In the genomic region with DNA sequence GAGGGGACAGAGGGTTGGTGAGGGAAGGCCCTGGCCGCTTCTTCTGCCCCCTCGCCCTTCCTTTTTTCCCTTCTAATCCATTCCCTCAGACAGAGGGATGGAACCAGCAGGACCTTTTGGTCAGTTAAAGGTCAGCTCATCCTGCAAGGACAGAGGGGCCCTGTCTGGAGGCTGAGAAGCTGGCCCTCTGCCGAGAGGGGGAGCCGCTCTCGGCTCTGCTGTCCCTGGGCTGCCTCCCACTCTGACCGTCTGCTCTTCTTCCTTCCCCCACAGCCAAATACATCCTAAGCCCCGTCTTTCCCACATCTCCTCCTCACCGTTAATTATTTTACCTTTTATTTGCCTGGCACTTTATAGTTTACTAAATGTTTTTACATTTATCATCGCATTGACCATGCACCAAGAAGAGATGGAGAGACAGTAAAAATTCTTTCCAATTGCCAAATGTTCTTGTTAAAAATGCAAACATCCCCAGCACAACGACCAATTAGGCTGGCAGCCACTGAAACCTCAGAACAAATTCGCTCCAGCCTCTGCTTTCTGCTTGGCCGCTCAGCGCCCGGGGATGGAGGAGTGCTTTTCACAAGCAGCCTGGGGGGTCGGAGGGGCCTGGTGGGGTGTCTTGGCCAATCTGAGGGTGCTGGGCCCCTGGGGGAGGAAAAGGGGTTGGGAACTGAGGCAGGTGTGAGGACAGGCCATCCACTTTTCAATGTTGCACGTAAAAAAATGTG, we compare ENCODE assay signal across 1 cellular context.
TF ChIP-seq lines count a peak whose summit lies in the region.

No MANE protein-coding gene starts in this region.

TF ChIP-seq in HepG2, 621 proteins besides CTCF, POLR2A, EP300 and RAD21:
- TF ChIP-seq NFKB2 (CRISPR knock-in tag; IDR thresholded peaks at IDR 0.05; ENCODE audit: borderline replicate concordance) (no peak), ELF3 (CRISPR knock-in tag; IDR thresholded peaks at IDR 0.05) (no peak), ZNF543 (CRISPR knock-in tag; IDR thresholded peaks at IDR 0.05) (no peak), DZIP1 (CRISPR knock-in tag; IDR thresholded peaks at IDR 0.05) (no peak), ADNP (CRISPR knock-in tag; IDR thresholded peaks at IDR 0.05) (no peak), CC2D1A (CRISPR knock-in tag; IDR thresholded peaks at IDR 0.05) (no peak), CHCHD3 (CRISPR knock-in tag; IDR thresholded peaks at IDR 0.05) (no peak), ZNF281 (CRISPR knock-in tag; IDR thresholded peaks at IDR 0.05; ENCODE audit: borderline replicate concordance) (no peak), CREBL2 (CRISPR knock-in tag; IDR thresholded peaks at IDR 0.05; ENCODE audit: borderline replicate concordance) (no peak), KLF12 (CRISPR knock-in tag; IDR thresholded peaks at IDR 0.05; ENCODE audit: borderline replicate concordance) (no peak), ERF (CRISPR knock-in tag; IDR thresholded peaks at IDR 0.05) (no peak), ZNF546 (CRISPR knock-in tag; conservative IDR thresholded peaks at IDR 0.05) (no peak)
- TF ChIP-seq, protein P1, sequence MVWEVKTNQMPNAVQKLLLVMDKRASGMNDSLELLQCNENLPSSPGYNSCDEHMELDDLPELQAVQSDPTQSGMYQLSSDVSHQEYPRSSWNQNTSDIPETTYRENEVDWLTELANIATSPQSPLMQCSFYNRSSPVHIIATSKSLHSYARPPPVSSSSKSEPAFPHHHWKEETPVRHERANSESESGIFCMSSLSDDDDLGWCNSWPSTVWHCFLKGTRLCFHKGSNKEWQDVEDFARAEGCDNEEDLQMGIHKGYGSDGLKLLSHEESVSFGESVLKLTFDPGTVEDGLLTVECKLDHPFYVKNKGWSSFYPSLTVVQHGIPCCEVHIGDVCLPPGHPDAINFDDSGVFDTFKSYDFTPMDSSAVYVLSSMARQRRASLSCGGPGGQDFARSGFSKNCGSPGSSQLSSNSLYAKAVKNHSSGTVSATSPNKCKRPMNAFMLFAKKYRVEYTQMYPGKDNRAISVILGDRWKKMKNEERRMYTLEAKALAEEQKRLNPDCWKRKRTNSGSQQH (CRISPR knock-in tag; IDR thresholded peaks at IDR 0.05; ENCODE audit: low read depth) = no peak
- TF ChIP-seq, protein P2, sequence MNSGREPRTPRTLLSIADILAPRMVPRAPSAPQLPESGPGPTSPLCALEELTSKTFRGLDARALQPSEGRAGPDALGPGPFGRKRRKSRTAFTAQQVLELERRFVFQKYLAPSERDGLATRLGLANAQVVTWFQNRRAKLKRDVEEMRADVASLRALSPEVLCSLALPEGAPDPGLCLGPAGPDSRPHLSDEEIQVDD (CRISPR knock-in tag; IDR thresholded peaks at IDR 0.05; ENCODE audit: borderline replicate concordance) = no peak
